22 cellular contexts compared by ENCODE assay signal in the genomic region with DNA sequence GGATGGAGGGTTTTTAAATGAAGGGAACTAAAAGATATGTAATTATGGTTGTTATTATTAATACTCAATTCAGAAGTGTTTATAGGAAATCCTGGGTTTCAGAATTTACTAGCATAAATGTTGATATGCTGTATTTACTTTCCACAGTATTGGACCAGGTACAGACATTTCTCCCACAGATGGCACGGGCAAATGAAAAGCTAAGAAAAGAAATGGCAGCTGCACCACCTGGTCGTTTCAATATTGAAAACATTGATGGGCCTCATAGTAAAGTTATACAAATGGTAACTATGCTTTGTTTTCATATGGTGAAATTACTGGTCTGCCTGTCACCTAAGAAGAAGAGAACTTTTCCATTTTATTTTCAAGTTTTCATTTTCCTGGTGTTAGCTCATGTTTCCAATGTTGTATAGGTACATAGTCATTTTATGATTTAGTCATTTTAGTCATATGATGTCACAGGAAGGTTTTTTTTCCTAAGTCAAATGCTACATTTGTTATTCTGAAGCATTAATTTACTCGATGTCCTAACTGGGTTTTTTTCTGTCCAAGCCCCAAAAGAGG. TPM values are rescaled to one million over a fixed set of nuclear protein-coding genes. Genes with fewer than 3 reads are reported as not detected.
DNase-seq lines count a peak whose midpoint lies in the region; ATAC-seq, FAIRE-seq and TF ChIP-seq lines count a peak whose summit lies in the region.
"Had no signal": no experiment of that assay in that cellular context is flagged by ENCODE, and none has a peak within 500 bp of the region (broad histone marks: within the 10 kb centered on the region; RNA-seq: fewer than 3 reads in every experiment).

No MANE protein-coding gene starts in this region.

- POLR2A ChIA-PET in activated CD4-positive, alpha-beta T cell treated with anti-CD3 and anti-CD28 coated beads for 36 hours (lab: Charles Lee) = no interaction called here
- POLR2A ChIA-PET in A549 (lab: Yijun Ruan, JAX) = no interaction called here

- no peak for TF ChIP-seq RAD21 in A549 (conservative IDR thresholded peaks at IDR 0.05 in 1 of 2, IDR thresholded peaks at IDR 0.05 in 1 of 2)

- FAIRE-seq in A549 (lab: Jason Lieb, UNC) = peak; percentile 13
- peak; percentile 36 for FAIRE-seq in GM12892 (lab: Jason Lieb, UNC)
- FAIRE-seq: H54 had no signal

- no peaks in the 10 kb centered on the region for H3K27me3 ChIP-seq in testis
- H3K27me3 ChIP-seq: Peyer's patch had no signal

- peak; percentile 55 for ATAC-seq in activated CD4-positive, alpha-beta T cell treated with anti-CD3 and anti-CD28 coated beads for 36 hours
- ATAC-seq in A549 = no peak

- no peaks in the 10 kb centered on the region for H3K36me3 ChIP-seq in testis (ENCODE audit: low read depth, missing control alignments)

- H3K9me3 Mint-ChIP-seq in activated CD4-positive, alpha-beta T cell treated with anti-CD3 and anti-CD28 coated beads for 36 hours (ENCODE audit: low read depth) = no peaks in the 10 kb centered on the region
- peaks cover 0 to 4% (median 0%) of the 10 kb centered on the region in 7 donors for H3K9me3 Mint-ChIP-seq in CD14-positive monocyte

- peaks cover 74% of the 10 kb centered on the region for H3K36me3 Mint-ChIP-seq in activated CD4-positive, alpha-beta T cell treated with anti-CD3 and anti-CD28 coated beads for 36 hours (ENCODE audit: low read depth)
- H3K36me3 Mint-ChIP-seq in CD14-positive monocyte = peaks cover 64 to 67% of the 10 kb centered on the region in 2 donors

- H3K4me1 ChIP-seq in A549 = peaks cover 13% of the 10 kb centered on the region
- peaks cover 7% of the 10 kb centered on the region for H3K4me1 ChIP-seq in testis

- H3K27ac ChIP-seq in A549 (no peak overlapping the region), testis (no peak overlapping the region)
- H3K27ac ChIP-seq: C4-2B, Peyer's patch, SK-N-MC had no signal

- no peak overlapping the region for H3K4me2 ChIP-seq in A549

- intact Hi-C loops in activated CD4-positive, alpha-beta T cell treated with anti-CD3 and anti-CD28 coated beads for 36 hours (cut with DNase I, micrococcal nuclease) = no loop called here
- intact Hi-C loops in CD14-positive monocyte (cut with micrococcal nuclease) = no loop called here
- intact Hi-C loops in testis (cut with DNase I; ENCODE audit: low total_unique reads) = no loop called here

- no peaks in the 10 kb centered on the region for H3K27me3 Mint-ChIP-seq in activated CD4-positive, alpha-beta T cell treated with anti-CD3 and anti-CD28 coated beads for 36 hours
- no peaks in the 10 kb centered on the region for H3K27me3 Mint-ChIP-seq in CD14-positive monocyte (ENCODE audit: low read depth in 3 of 3)
- H3K27me3 Mint-ChIP-seq: B cell had no signal

- no peak for TF ChIP-seq CTCF in A549 (IDR thresholded peaks at IDR 0.05)
- TF ChIP-seq CTCF in CD14-positive monocyte (IDR thresholded peaks at IDR 0.05) = no peak
- no peak for TF ChIP-seq CTCF in testis (IDR thresholded peaks at IDR 0.05)

- peaks cover 46% of the 10 kb centered on the region for H3K4me1 Mint-ChIP-seq in activated CD4-positive, alpha-beta T cell treated with anti-CD3 and anti-CD28 coated beads for 36 hours
- H3K4me1 Mint-ChIP-seq in CD14-positive monocyte = peaks cover 36% of the 10 kb centered on the region

- TF ChIP-seq EP300 in A549 (IDR thresholded peaks at IDR 0.05) = no peak

- H3K9me3 ChIP-seq in A549 (no peaks in the 10 kb centered on the region), testis (no peaks in the 10 kb centered on the region)
- H3K9me3 ChIP-seq: Peyer's patch had no signal

- CTCF ChIA-PET in activated CD4-positive, alpha-beta T cell treated with anti-CD3 and anti-CD28 coated beads for 36 hours (lab: Charles Lee) = interaction anchor here (0.8 to 1.2 kb wide), 4 partner anchors 9 to 32 kb away, joined by 3 read pairs; no protein-coding TSS in a partner anchor
- CTCF ChIA-PET in A549 (lab: Yijun Ruan, JAX) = interaction anchor here (1.7 kb wide), 1 partner anchor 11 kb away, joined by 4 read pairs; no protein-coding TSS in a partner anchor

- WGBS in A549 (ENCODE audit: missing lambda C conversion rate) = 77% methylated on average over 3 of the region's 3 CpGs
- WGBS in testis, 2 donors = 84 to 86% methylated on average over 3 of the region's 3 CpGs

- H3K4me3 ChIP-seq in A549 (no peak overlapping the region), testis (no peak overlapping the region)
- H3K4me3 ChIP-seq: Peyer's patch, SK-N-MC had no signal

- DNase-seq in activated CD4-positive, alpha-beta T cell treated with anti-CD3 and anti-CD28 coated beads for 36 hours = no peak
- no peak for DNase-seq in activated CD4-positive, alpha-beta T cell treated with anti-CD3 and anti-CD28 coated beads for 1 hour
- DNase-seq in A549 (ENCODE audit: low read depth in 1 of 2, low spot score in 1 of 2) = no peak
- DNase-seq in GM12892 (ENCODE audit: insufficient read length) = no peak
- peak; percentile 20 for DNase-seq in RPMI8226
- no peak for DNase-seq in CD14-positive monocyte (ENCODE audit: low spot score)
- no peak for DNase-seq in testis
- DNase-seq: Calu3, DND-41, NCI-H1092, NCI-H1436 treated with DMSO at 0.1 percent for 48 hours, NCI-H2029, NCI-H446, NCI-H524 treated with DMSO at 0.1 percent for 48 hours, NCI-H774, OCI-M1, Peyer's patch, SIG-M5 had no signal

- no peak for TF ChIP-seq POLR2A in A549 (IDR thresholded peaks at IDR 0.05; ENCODE audit: low read length)
- no peak for TF ChIP-seq POLR2A in GM12892 (IDR thresholded peaks at IDR 0.05; ENCODE audit: low read depth, low read length)
- TF ChIP-seq POLR2A in testis (IDR thresholded peaks at IDR 0.05) = no peak

- H3K27ac Mint-ChIP-seq in activated CD4-positive, alpha-beta T cell treated with anti-CD3 and anti-CD28 coated beads for 36 hours = peak overlapping the region; percentile 38
- no peak overlapping the region for H3K27ac Mint-ChIP-seq in CD14-positive monocyte
- H3K27ac Mint-ChIP-seq: B cell had no signal

- H3K4me3 Mint-ChIP-seq in activated CD4-positive, alpha-beta T cell treated with anti-CD3 and anti-CD28 coated beads for 36 hours = no peak overlapping the region
- H3K4me3 Mint-ChIP-seq in CD14-positive monocyte = no peak overlapping the region
- H3K4me3 Mint-ChIP-seq: B cell had no signal

TF ChIP-seq in A549, 52 proteins besides CTCF, POLR2A, EP300 and RAD21:
- TF ChIP-seq FOSL2 (IDR thresholded peaks at IDR 0.05) = no peak
- no peak for TF ChIP-seq FOSL2 (CRISPR knock-in tag; IDR thresholded peaks at IDR 0.05)
- TF ChIP-seq PHF8 (IDR thresholded peaks at IDR 0.05; ENCODE audit: borderline replicate concordance, low read depth) = no peak
- no peak for TF ChIP-seq HDAC2 (IDR thresholded peaks at IDR 0.05)
- TF ChIP-seq SMC3 (IDR thresholded peaks at IDR 0.05) = no peak
- no peak for TF ChIP-seq ESRRA (IDR thresholded peaks at IDR 0.05; ENCODE audit: borderline replicate concordance, low read length)

RNA-seq across cellular contexts. Expression of a gene that starts 5.5 kb away (rescaled TPM):
- 10 to 100 TPM; 31.1 to 35.2 TPM for total RNA-seq in activated CD4-positive, alpha-beta T cell treated with anti-CD3 and anti-CD28 coated beads for 36 hours
- polyA plus RNA-seq in A549 (2011; rRNA removed) (16.6 and 29.5 TPM in 2 replicates), A549 (2017; fragmentation: RNase III; extraction: RNeasy Plus Mini Kit Qiagen cat#74134 plus additional on column Dnase treatment) (21.7 to 24.5 TPM (median 24.5 TPM) in 3 replicates), CD14-positive monocyte (10 to 100 TPM; 12.0 to 14.0 TPM), testis (ENCODE audit: insufficient read depth, low read depth, low replicate concordance) (10.0 TPM)
- 21.2 and 24.9 TPM in 2 replicates for polyA plus RNA-seq in A549 (2012; cell fraction: cytosol; rRNA removed)
- 6.2 and 8.5 TPM in 2 replicates for polyA plus RNA-seq in A549 (2012; cell fraction: nucleus; rRNA removed)
- polyA minus RNA-seq in A549 (2011; rRNA and poly(A)+ RNA removed) = 11.3 and 18.7 TPM in 2 replicates
- 56.8 TPM for polyA plus RNA-seq in GM12892 (2012; ENCODE audit: missing spikeins)
- 10 to 100 TPM in 1 of 2 donors, 1 to 10 TPM in 1; 7.2 to 12.8 TPM for total RNA-seq in testis

RNA-seq across cellular contexts. Expression of a gene that starts 33.6 kb away (rescaled TPM):
- 10 to 100 TPM in 1 of 2 experiments, 1 to 10 TPM in 1; 7.9 to 11.1 TPM for total RNA-seq in activated CD4-positive, alpha-beta T cell treated with anti-CD3 and anti-CD28 coated beads for 36 hours
- polyA plus RNA-seq in A549 (2011; rRNA removed) (14.6 and 17.5 TPM in 2 replicates), A549 (2017; fragmentation: RNase III; extraction: RNeasy Plus Mini Kit Qiagen cat#74134 plus additional on column Dnase treatment) (13.8 to 16.5 TPM (median 14.8 TPM) in 3 replicates), CD14-positive monocyte (under 1 TPM in 1 of 2 donors, not detected in 1; 0.27 TPM), testis (ENCODE audit: insufficient read depth, low read depth, low replicate concordance) (21.9 TPM)
- 2.4 and 2.6 TPM in 2 replicates for polyA plus RNA-seq in A549 (2012; cell fraction: cytosol; rRNA removed)
- 1.5 and 2.4 TPM in 2 replicates for polyA plus RNA-seq in A549 (2012; cell fraction: nucleus; rRNA removed)
- polyA minus RNA-seq in A549 (2011; rRNA and poly(A)+ RNA removed) = 16.4 and 18.8 TPM in 2 replicates
- polyA plus RNA-seq in GM12892 (2012; ENCODE audit: missing spikeins) = 16.5 TPM
- 10 to 100 TPM; 31.6 to 49.5 TPM for total RNA-seq in testis
